27 cellular contexts compared by ENCODE assay signal in genomic region chr12:76634074-76634570, GRCh38.
DNase-seq lines count a peak whose midpoint lies in the region; ATAC-seq and TF ChIP-seq lines count a peak whose summit lies in the region.
"Had no signal": no experiment of that assay in that cellular context is flagged by ENCODE, and none has a peak within 500 bp of the region (broad histone marks: within the 10 kb centered on the region; RNA-seq: fewer than 3 reads in every experiment).

No MANE protein-coding gene starts in this region.

- BruUV-seq in IMR-90 (replicated peaks; lab: Mats Ljungman, UMichigan) (no TSS peak), A673 (replicated peaks; lab: Mats Ljungman, UMichigan) (no TSS peak), mammary epithelial cell (replicated peaks; lab: Mats Ljungman, UMichigan) (no TSS peak)

- no peak overlapping the region for H2BK5ac ChIP-seq in IMR-90 (ENCODE audit: low read depth, low read length, poor library complexity, severe bottlenecking)

- TF ChIP-seq RAD21 in IMR-90 (IDR thresholded peaks at IDR 0.05; ENCODE audit: low read length): no peak

- in situ Hi-C loops in IMR-90 (cut with MboI; ENCODE audit: low sequenced_read_pairs) (no loop called here), mammary epithelial cell (cut with MboI; ENCODE audit: low sequenced_read_pairs in 2 of 2) (no loop called here)

- H3K4me3 Mint-ChIP-seq in WTC11: no peak overlapping the region
- H3K4me3 Mint-ChIP-seq: activated naive CD4-positive, alpha-beta T cell treated with anti-CD3 and anti-CD28 coated beads for 36 hours; nephron progenitor cell had no signal

- H2AFZ ChIP-seq in IMR-90 (replicated peaks; ENCODE audit: low read length, poor library complexity): no peak overlapping the region
- no peak overlapping the region for H2AFZ ChIP-seq in mammary epithelial cell (ENCODE audit: low read depth, low read length)
- H2AFZ ChIP-seq: hepatocyte had no signal

- H3K4me3 ChIP-seq in IMR-90 (ENCODE audit: insufficient read depth, low read depth, low read length): no peak overlapping the region
- H3K4me3 ChIP-seq in A673 (ENCODE audit: low read depth, low read length, poor library complexity, severe bottlenecking): no peak overlapping the region
- H3K4me3 ChIP-seq in mammary epithelial cell (replicated peaks in 1 of 3; ENCODE audit: insufficient read depth in 1 of 3, low read depth in 2 of 3, low read length in 3 of 3): no peak overlapping the region
- H3K4me3 ChIP-seq: colonic mucosa, hepatocyte, suprapubic skin had no signal

- peaks cover 34% of the 10 kb centered on the region for H3K4me1 Mint-ChIP-seq in WTC11

- no peaks in the 10 kb centered on the region for H3K27me3 Mint-ChIP-seq in WTC11 (ENCODE audit: low read depth)
- H3K27me3 Mint-ChIP-seq: progenitor cell of endocrine pancreas had no signal

- no peak overlapping the region; a peak in 1 of 4 replicates for H4K8ac ChIP-seq in IMR-90 (ENCODE audit: low read depth in 2 of 2, low read length in 2 of 2)

- POLR2A ChIA-PET in IMR-90 (lab: Charles Lee; ENCODE audit: unreplicated experiment): no interaction called here
- POLR2A ChIA-PET in WTC11 (lab: Charles Lee): no interaction called here
- POLR2A ChIA-PET in A673 (lab: Charles Lee; ENCODE audit: low non-redundant PET): no interaction called here

- no peaks in the 10 kb centered on the region for H3K79me1 ChIP-seq in IMR-90 (ENCODE audit: low read depth in 1 of 2, low read length in 2 of 2)

- H3K36me3 Mint-ChIP-seq in WTC11: no peaks in the 10 kb centered on the region

- no peak for ATAC-seq in IMR-90 (ENCODE audit: low read depth)
- peak; percentile 86 for ATAC-seq in WTC11

- H2BK15ac ChIP-seq in IMR-90 (ENCODE audit: low read depth, low read length): peak overlapping the region; percentile 59; the same call in 1 of the 3 replicates

- H3K4ac ChIP-seq in IMR-90 (ENCODE audit: low read depth, low read length): no peak overlapping the region

- dilution Hi-C loops in IMR-90 (cut with HindIII; ENCODE audit: low sequenced_read_pairs, unreplicated experiment): no loop called here
- dilution Hi-C loops in mammary epithelial cell (cut with HindIII; ENCODE audit: low sequenced_read_pairs): no loop called here

- H3K9me3 ChIP-seq in IMR-90 (ENCODE audit: control insufficient read depth, insufficient read depth, low read length) (no peaks in the 10 kb centered on the region), A673 (ENCODE audit: low read depth, low read length, poor library complexity, severe bottlenecking) (no peaks in the 10 kb centered on the region), mammary epithelial cell (replicated peaks; ENCODE audit: insufficient read depth, low read length) (no peaks in the 10 kb centered on the region)
- H3K9me3 ChIP-seq: colonic mucosa, suprapubic skin had no signal

- H4K20me1 ChIP-seq in IMR-90 (ENCODE audit: insufficient read depth, low read length) (no peaks in the 10 kb centered on the region), mammary epithelial cell (ENCODE audit: insufficient read depth, low read length) (no peaks in the 10 kb centered on the region)

- H3K9ac ChIP-seq in IMR-90 (ENCODE audit: low read depth, low read length) (no peak overlapping the region), mammary epithelial cell (ENCODE audit: insufficient read depth, low read length) (no peak overlapping the region)
- H3K9ac ChIP-seq: KMS-11 had no signal

- H3K27ac Mint-ChIP-seq in WTC11: 0 out of 2 replicates have a peak overlapping the region, but pooled peaks have one; percentile 1
- H3K27ac Mint-ChIP-seq: activated naive CD4-positive, alpha-beta T cell treated with anti-CD3 and anti-CD28 coated beads for 36 hours; nephron progenitor cell; progenitor cell of endocrine pancreas had no signal

- no peak overlapping the region for H3K56ac ChIP-seq in IMR-90 (ENCODE audit: extremely low read depth, insufficient read depth, low read length)

- no peak overlapping the region for H3K23ac ChIP-seq in IMR-90 (ENCODE audit: low read depth, low read length)

- H2AK5ac ChIP-seq in IMR-90 (ENCODE audit: low read depth, low read length): 0 out of 2 replicates have a peak overlapping the region, but pooled peaks have one; percentile 16

- H4K5ac ChIP-seq in IMR-90 (ENCODE audit: low read depth, low read length): no peak overlapping the region

- H3K27me3 ChIP-seq in IMR-90 (ENCODE audit: control insufficient read depth, insufficient read depth, low read length) (no peaks in the 10 kb centered on the region), A673 (replicated peaks; ENCODE audit: insufficient read depth, low read depth, low read length, poor library complexity) (no peaks in the 10 kb centered on the region), mammary epithelial cell (ENCODE audit: insufficient read depth, low read length) (no peaks in the 10 kb centered on the region)
- H3K27me3 ChIP-seq: colonic mucosa, hepatocyte, suprapubic skin had no signal

- H2AK9ac ChIP-seq in IMR-90 (replicated peaks; ENCODE audit: low read depth, low read length, poor library complexity): no peak overlapping the region

- no peak overlapping the region for H3K14ac ChIP-seq in IMR-90 (replicated peaks; ENCODE audit: low read depth, low read length)

- H3K4me1 ChIP-seq in IMR-90 (ENCODE audit: control insufficient read depth, insufficient read depth, low read length): peaks cover 11% of the 10 kb centered on the region; the same call in 1 of the 2 replicates
- no peaks in the 10 kb centered on the region for H3K4me1 ChIP-seq in A673 (ENCODE audit: insufficient read depth, low read length, poor library complexity, severe bottlenecking)
- H3K4me1 ChIP-seq in mammary epithelial cell (ENCODE audit: insufficient read depth, low read length): peaks cover 18% of the 10 kb centered on the region
- H3K4me1 ChIP-seq: colonic mucosa, suprapubic skin had no signal

- 100% methylated on average over 2 of the region's 4 CpGs; no CpG with 5 or more reads in 1 of the 2 experiments for WGBS in IMR-90 (ENCODE audit: extremely low coverage in 2 of 2, insufficient read length in 1 of 2), 2 experiments
- WGBS in mammary epithelial cell (ENCODE audit: low coverage, missing lambda C conversion rate): 70% methylated on average over 4 of the region's 4 CpGs

- TF ChIP-seq POLR2A in IMR-90 (IDR thresholded peaks at IDR 0.05; ENCODE audit: low read depth, low read length): no peak

- H3K27ac ChIP-seq in IMR-90 (ENCODE audit: insufficient read depth, low read length) (no peak overlapping the region), A673 (ENCODE audit: low read depth, low read length, poor library complexity, severe bottlenecking) (no peak overlapping the region), mammary epithelial cell (ENCODE audit: insufficient read depth, low read depth, low read length) (no peak overlapping the region)
- H3K27ac ChIP-seq: colonic mucosa, hepatocyte, KMS-11, suprapubic skin had no signal

- no peak overlapping the region for H2BK20ac ChIP-seq in IMR-90 (ENCODE audit: low read depth, low read length)

- intact Hi-C loops in IMR-90 (cut with micrococcal nuclease) (no loop called here), posterior cingulate gyrus (cut with DNase I) (no loop called here), A673 (cut with micrococcal nuclease; ENCODE audit: unreplicated experiment) (no loop called here), mammary epithelial cell (cut with micrococcal nuclease) (no loop called here)

- no peak for TF ChIP-seq CTCF in IMR-90 (conservative IDR thresholded peaks at IDR 0.05; ENCODE audit: low read depth, low read length)
- no peak for TF ChIP-seq CTCF in WTC11 (IDR thresholded peaks at IDR 0.05)
- no peak for TF ChIP-seq CTCF in A673 (conservative IDR thresholded peaks at IDR 0.05; ENCODE audit: low read depth, low read length)
- no peak for TF ChIP-seq CTCF in mammary epithelial cell (conservative IDR thresholded peaks at IDR 0.05 in 1 of 2, IDR thresholded peaks at IDR 0.05 in 1 of 2; ENCODE audit: extremely low read depth in 1 of 2, insufficient read depth in 1 of 2, low read depth in 1 of 2, low read length in 2 of 2)

- H4K91ac ChIP-seq in IMR-90 (ENCODE audit: insufficient read depth, low read depth, low read length): no peak overlapping the region

- no peak overlapping the region for H3K18ac ChIP-seq in IMR-90 (ENCODE audit: low read depth, low read length)

- H3K9me1 ChIP-seq in IMR-90 (ENCODE audit: insufficient read depth, low read length): peaks cover 11% of the 10 kb centered on the region

- peak; percentile 25 for DNase-seq in ELF-1 (ENCODE audit: low read depth, low spot score)
- no peak for DNase-seq in IMR-90
- DNase-seq in WTC11 (ENCODE audit: low spot score): no peak
- DNase-seq in iPS-NIHi7 (ENCODE audit: extremely low spot score): peak; percentile 27
- DNase-seq in posterior cingulate gyrus: no peak
- no peak for DNase-seq in NCI-H187 (lab: John Stamatoyannopoulos, UW)
- DNase-seq in A673 (ENCODE audit: low spot score): no peak
- DNase-seq in mammary epithelial cell: no peak
- DNase-seq: activated CD4-positive, alpha-beta T cell treated with anti-CD3 and anti-CD28 coated beads, Interleukin-2, amount 50 U/mL, for 4 hours; activated CD4-positive, CD25-positive, alpha-beta regulatory T cell; activated naive CD4-positive, alpha-beta T cell treated with anti-CD3 and anti-CD28 coated beads for 36 hours; amniotic stem cell; colonic mucosa; DMS79; GF-D8; HCEC 1CT; left ventricle myocardium superior; MM.1S; NCI-H2107; NCI-H510A treated with DMSO at 0.1 percent for 48 hours; nephron progenitor cell; SHP77; stimulated activated naive CD4-positive, alpha-beta T cell had no signal

- CTCF ChIA-PET in IMR-90 (lab: Yijun Ruan, JAX): no interaction called here
- CTCF ChIA-PET in WTC11 (lab: Charles Lee): interaction anchor here (0.9 to 2.5 kb wide), 4 partner anchors 13 to 377 kb away, joined by 3 to 10 read pairs (median 6); no protein-coding TSS in a partner anchor
- CTCF ChIA-PET in A673 (lab: Charles Lee): no interaction called here
- CTCF ChIA-PET in mammary epithelial cell (lab: Charles Lee; ENCODE audit: low non-redundant PET): no interaction called here

- H3K9me3 Mint-ChIP-seq in WTC11: no peaks in the 10 kb centered on the region
- H3K9me3 Mint-ChIP-seq: activated naive CD4-positive, alpha-beta T cell treated with anti-CD3 and anti-CD28 coated beads for 36 hours; nephron progenitor cell had no signal

- H3K79me2 ChIP-seq in mammary epithelial cell (ENCODE audit: insufficient read depth, low read length): no peaks in the 10 kb centered on the region
- H3K79me2 ChIP-seq: hepatocyte had no signal

- H2BK120ac ChIP-seq in IMR-90 (ENCODE audit: low read depth, low read length): no peak overlapping the region

- no peak overlapping the region for H3K4me2 ChIP-seq in IMR-90 (ENCODE audit: low read depth, low read length)
- H3K4me2 ChIP-seq in mammary epithelial cell (ENCODE audit: insufficient read depth, low read depth, low read length): no peak overlapping the region
- H3K4me2 ChIP-seq: hepatocyte, KMS-11 had no signal

- H3K36me3 ChIP-seq in IMR-90 (ENCODE audit: control insufficient read depth, insufficient read depth, low read length) (no peaks in the 10 kb centered on the region), A673 (ENCODE audit: insufficient read depth, low read length, poor library complexity, severe bottlenecking) (no peaks in the 10 kb centered on the region), mammary epithelial cell (ENCODE audit: insufficient read depth, low read length) (no peaks in the 10 kb centered on the region)
- H3K36me3 ChIP-seq: colonic mucosa, suprapubic skin had no signal

TF ChIP-seq in IMR-90, 13 proteins besides CTCF, POLR2A, EP300 and RAD21 (continues in another document):
- TF ChIP-seq FOS (IDR thresholded peaks at IDR 0.05; ENCODE audit: low read depth, low read length): no peak

Comparison
In these comparisons a context has a peak if more than half of its experiments do, and no peak if none do; other contexts are left out.
1. DNase-seq: peak in ELF-1 (single experiment) and iPS-NIHi7 (single experiment); none in IMR-90 (single experiment), WTC11 (single experiment), posterior cingulate gyrus (0 of 10), NCI-H187 (0 of 2), A673 (single experiment) and mammary epithelial cell (single experiment).